In genomic region chr7:21293771-21294170, GRCh38 we compare ENCODE assay signal across 1 cellular context.
TF ChIP-seq lines count a peak whose summit lies in the region.

No MANE protein-coding gene starts in this region.

TF ChIP-seq in GM23338, 12 proteins besides CTCF, POLR2A, EP300 and RAD21:
- no peak for TF ChIP-seq ZNF462 (CRISPR knock-in tag; IDR thresholded peaks at IDR 0.05)
- TF ChIP-seq POLR2AphosphoS5 (IDR thresholded peaks at IDR 0.05; ENCODE audit: low read depth): no peak
- no peak for TF ChIP-seq CREB1 (CRISPR knock-in tag; IDR thresholded peaks at IDR 0.05; ENCODE audit: low read depth)
- no peak for TF ChIP-seq ZNF114 (CRISPR knock-in tag; IDR thresholded peaks at IDR 0.05)
- no peak for TF ChIP-seq ETS1 (IDR thresholded peaks at IDR 0.05)
- no peak for TF ChIP-seq STAT1 (IDR thresholded peaks at IDR 0.05; ENCODE audit: unreplicated experiment)
- no peak for TF ChIP-seq EZH2phosphoT487 (IDR thresholded peaks at IDR 0.05; ENCODE audit: unreplicated experiment)
- no peak for TF ChIP-seq REST (IDR thresholded peaks at IDR 0.05; ENCODE audit: unreplicated experiment)
- TF ChIP-seq EZH2 (IDR thresholded peaks at IDR 0.05; ENCODE audit: low read depth, unreplicated experiment): no peak
- TF ChIP-seq ZNF331 (CRISPR knock-in tag; IDR thresholded peaks at IDR 0.05; ENCODE audit: low read depth): no peak
- no peak for TF ChIP-seq JUNB (IDR thresholded peaks at IDR 0.05; ENCODE audit: unreplicated experiment)
- TF ChIP-seq NANOG (IDR thresholded peaks at IDR 0.05; ENCODE audit: borderline replicate concordance): no peak
